ENCODE assay signal across 1 cellular context in genomic region chr10:5143137-5143536, GRCh38.
TF ChIP-seq lines count a peak whose summit lies in the region.

No MANE protein-coding gene starts in this region.

TF ChIP-seq in HepG2, 621 proteins besides CTCF, POLR2A, EP300 and RAD21 (continued from another document and continues in another):
- no peak for TF ChIP-seq AFF4 (CRISPR knock-in tag; IDR thresholded peaks at IDR 0.05)
- TF ChIP-seq ZFP41 (CRISPR knock-in tag; IDR thresholded peaks at IDR 0.05; ENCODE audit: borderline replicate concordance), result no peak
- no peak for TF ChIP-seq ZFY (CRISPR knock-in tag; IDR thresholded peaks at IDR 0.05)
- TF ChIP-seq HMG20B (CRISPR knock-in tag; conservative IDR thresholded peaks at IDR 0.05), result no peak
- no peak for TF ChIP-seq HINFP (CRISPR knock-in tag; IDR thresholded peaks at IDR 0.05; ENCODE audit: low read depth)
- TF ChIP-seq NR2C2 (CRISPR knock-in tag; IDR thresholded peaks at IDR 0.05; ENCODE audit: borderline replicate concordance), result 0 out of 2 replicates have a peak, but pooled peaks have one; percentile 35
- no peak for TF ChIP-seq ZBTB1 (CRISPR knock-in tag; IDR thresholded peaks at IDR 0.05; ENCODE audit: borderline replicate concordance)
- TF ChIP-seq RXRB (CRISPR knock-in tag; IDR thresholded peaks at IDR 0.05; ENCODE audit: borderline replicate concordance), result 0 out of 2 replicates have a peak, but pooled peaks have one; percentile 16
- no peak for TF ChIP-seq DDIT3 (CRISPR knock-in tag; IDR thresholded peaks at IDR 0.05)
- TF ChIP-seq KDM3A (CRISPR knock-in tag; IDR thresholded peaks at IDR 0.05; ENCODE audit: low read depth), result no peak
- TF ChIP-seq ZBTB33 (CRISPR knock-in tag; IDR thresholded peaks at IDR 0.05), result no peak
- TF ChIP-seq NCOA2 (CRISPR knock-in tag; IDR thresholded peaks at IDR 0.05), result no peak
- no peak for TF ChIP-seq ZBTB38 (CRISPR knock-in tag; IDR thresholded peaks at IDR 0.05)
- no peak for TF ChIP-seq ZNF235 (CRISPR knock-in tag; IDR thresholded peaks at IDR 0.05; ENCODE audit: borderline replicate concordance)
- peak; percentile 81; the same call in 1 of the 2 replicates for TF ChIP-seq ZMYM4 (CRISPR knock-in tag; IDR thresholded peaks at IDR 0.05)
- no peak for TF ChIP-seq HIVEP1 (CRISPR knock-in tag; IDR thresholded peaks at IDR 0.05)
- no peak for TF ChIP-seq ZKSCAN8 (CRISPR knock-in tag; IDR thresholded peaks at IDR 0.05; ENCODE audit: borderline replicate concordance)
- peak; percentile 83 for TF ChIP-seq POGZ (CRISPR knock-in tag; IDR thresholded peaks at IDR 0.05)
- TF ChIP-seq NONO (IDR thresholded peaks at IDR 0.05), result no peak
- TF ChIP-seq NONO (CRISPR knock-in tag; conservative IDR thresholded peaks at IDR 0.05), result no peak
- no peak for TF ChIP-seq ZNF296 (CRISPR knock-in tag; conservative IDR thresholded peaks at IDR 0.05)
- TF ChIP-seq KMT2B (CRISPR knock-in tag; IDR thresholded peaks at IDR 0.05), result no peak
- TF ChIP-seq ZNF672 (CRISPR knock-in tag; IDR thresholded peaks at IDR 0.05), result no peak
- TF ChIP-seq CHD2 (IDR thresholded peaks at IDR 0.05; ENCODE audit: low read depth, low read length), result no peak
- TF ChIP-seq ZNF577 (CRISPR knock-in tag; IDR thresholded peaks at IDR 0.05; ENCODE audit: borderline replicate concordance, low read depth), result no peak
- TF ChIP-seq RBFOX2 (IDR thresholded peaks at IDR 0.05; ENCODE audit: low read depth, low read length), result no peak
- no peak for TF ChIP-seq SRSF1 (optimal IDR thresholded peaks at IDR 0.05; ENCODE audit: low read depth, low read length)
- no peak for TF ChIP-seq SIN3A (IDR thresholded peaks at IDR 0.05; ENCODE audit: borderline replicate concordance, low read depth, low read length)
- TF ChIP-seq ATF6 (CRISPR knock-in tag; conservative IDR thresholded peaks at IDR 0.05), result no peak
- TF ChIP-seq PBX3 (CRISPR knock-in tag; IDR thresholded peaks at IDR 0.05; ENCODE audit: borderline replicate concordance), result no peak
- TF ChIP-seq ZFP36L2 (CRISPR knock-in tag; IDR thresholded peaks at IDR 0.05), result no peak
- TF ChIP-seq ZNF205 (CRISPR knock-in tag; IDR thresholded peaks at IDR 0.05), result 0 out of 2 replicates have a peak, but pooled peaks have one; percentile 34
- TF ChIP-seq ZNF33A (CRISPR knock-in tag; IDR thresholded peaks at IDR 0.05; ENCODE audit: borderline replicate concordance), result no peak
- peak; percentile 23; the same call in 1 of the 2 replicates for TF ChIP-seq TCF7 (IDR thresholded peaks at IDR 0.05; ENCODE audit: low read depth)
- no peak for TF ChIP-seq ZNF75D (CRISPR knock-in tag; IDR thresholded peaks at IDR 0.05; ENCODE audit: borderline replicate concordance)
- no peak for TF ChIP-seq TARDBP (CRISPR knock-in tag; IDR thresholded peaks at IDR 0.05)
- no peak for TF ChIP-seq PHF21A (CRISPR knock-in tag; IDR thresholded peaks at IDR 0.05)
- TF ChIP-seq NKX3-1 (CRISPR knock-in tag; IDR thresholded peaks at IDR 0.05), result no peak
- no peak for TF ChIP-seq ZNF333 (CRISPR knock-in tag; IDR thresholded peaks at IDR 0.05; ENCODE audit: borderline replicate concordance)
- no peak for TF ChIP-seq ZSCAN21 (CRISPR knock-in tag; IDR thresholded peaks at IDR 0.05; ENCODE audit: borderline replicate concordance)
- TF ChIP-seq ZNF775 (CRISPR knock-in tag; IDR thresholded peaks at IDR 0.05; ENCODE audit: borderline replicate concordance), result no peak
- TF ChIP-seq ZNF709 (CRISPR knock-in tag; IDR thresholded peaks at IDR 0.05), result no peak
- TF ChIP-seq ZNF260 (CRISPR knock-in tag; IDR thresholded peaks at IDR 0.05; ENCODE audit: borderline replicate concordance, low read depth), result no peak
- peak; percentile 64 for TF ChIP-seq ARID5B (CRISPR knock-in tag; IDR thresholded peaks at IDR 0.05)
- TF ChIP-seq ZNF34 (CRISPR knock-in tag; IDR thresholded peaks at IDR 0.05; ENCODE audit: borderline replicate concordance), result no peak
- no peak for TF ChIP-seq ZNF367 (CRISPR knock-in tag; IDR thresholded peaks at IDR 0.05; ENCODE audit: borderline replicate concordance)
- no peak for TF ChIP-seq NR2F2 (IDR thresholded peaks at IDR 0.05; ENCODE audit: borderline replicate concordance, low read depth)
- TF ChIP-seq FOXP4 (CRISPR knock-in tag; IDR thresholded peaks at IDR 0.05), result no peak
- peak; percentile 52; the same call in 1 of the 2 replicates for TF ChIP-seq MIER3 (CRISPR knock-in tag; IDR thresholded peaks at IDR 0.05; ENCODE audit: borderline replicate concordance)
- TF ChIP-seq FOXA3 (CRISPR knock-in tag; IDR thresholded peaks at IDR 0.05), result peak; percentile 25; the same call in 1 of the 2 replicates
- TF ChIP-seq SNAPC5 (CRISPR knock-in tag; IDR thresholded peaks at IDR 0.05; ENCODE audit: borderline replicate concordance), result no peak
- TF ChIP-seq MIER2 (CRISPR knock-in tag; IDR thresholded peaks at IDR 0.05), result no peak
- no peak for TF ChIP-seq FLYWCH1 (CRISPR knock-in tag; IDR thresholded peaks at IDR 0.05)
- no peak for TF ChIP-seq ZNF7 (CRISPR knock-in tag; IDR thresholded peaks at IDR 0.05)
- TF ChIP-seq BRD4 (CRISPR knock-in tag; IDR thresholded peaks at IDR 0.05), result no peak
- TF ChIP-seq PHF5A (CRISPR knock-in tag; IDR thresholded peaks at IDR 0.05; ENCODE audit: low read depth, unreplicated experiment), result no peak
- no peak for TF ChIP-seq ZNF589 (CRISPR knock-in tag; conservative IDR thresholded peaks at IDR 0.05)
- TF ChIP-seq NFE2 (CRISPR knock-in tag; IDR thresholded peaks at IDR 0.05), result no peak
- no peak for TF ChIP-seq ZNF557 (CRISPR knock-in tag; IDR thresholded peaks at IDR 0.05)
